13 cellular contexts compared by ENCODE assay signal in the genomic region with DNA sequence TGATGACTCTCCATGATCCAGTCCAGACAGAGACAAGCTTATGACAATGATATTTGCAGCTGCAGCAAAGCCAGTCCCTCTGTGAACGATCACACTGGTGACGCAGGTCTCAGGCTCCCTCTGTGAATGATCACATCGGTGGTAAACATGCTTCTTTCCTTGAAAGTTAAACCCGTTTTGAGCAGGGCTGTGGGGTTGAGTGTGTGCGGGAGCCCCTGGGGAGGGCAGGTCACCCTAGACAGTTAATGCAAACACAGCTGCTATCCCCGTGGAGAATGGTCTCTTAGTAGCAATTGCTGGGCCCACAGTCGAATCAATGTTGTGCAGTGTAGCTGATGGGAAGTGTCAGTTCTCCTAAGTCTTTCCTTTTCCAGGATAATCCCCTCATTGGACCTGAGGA.
"Had no signal": no experiment of that assay in that cellular context is flagged by ENCODE, and none has a peak within 500 bp of the region (broad histone marks: within the 10 kb centered on the region; RNA-seq: fewer than 3 reads in every experiment).

No MANE protein-coding gene starts in this region.

- H3K27ac ChIP-seq: colonic mucosa had no signal

- DNase-seq: activated CD4-positive, alpha-beta T cell treated with anti-CD3 and anti-CD28 coated beads for 1 hour; activated CD4-positive, alpha-beta T cell treated with anti-CD3 and anti-CD28 coated beads, Interleukin-2, amount 50 U/mL, for 48 hours; activated CD8-positive, alpha-beta memory T cell treated with anti-CD3 and anti-CD28 coated beads, Interleukin-2, amount 10 ng/mL, durations not matched to agents 7 days and 5 days; activated effector memory CD4-positive, alpha-beta T cell treated with Interleukin-2 at 50 U/mL for 16 hours; activated T-cell treated with anti-CD3 and anti-CD28 coated beads, Interleukin-2, amount 50 U/mL, for 24 hours; caudate nucleus; colonic mucosa; foreskin melanocyte; mammary epithelial cell; naive thymus-derived CD4-positive, alpha-beta T cell; stimulated activated CD4-positive, alpha-beta T cell treated with anti-CD3 and anti-CD28 coated beads, Interleukin-2, amount 100 ng/mL, for 24 hours; stimulated activated naive B cell treated with anti-CD40 and anti-IgM and Interleukin-4, amounts not matched to agents 10 μg/mL and 1 μg/mL and 100 μg/mL, for 72 hours; trophoblast cell had no signal
